ENCODE assay signal across 23 cellular contexts in the genomic region with DNA sequence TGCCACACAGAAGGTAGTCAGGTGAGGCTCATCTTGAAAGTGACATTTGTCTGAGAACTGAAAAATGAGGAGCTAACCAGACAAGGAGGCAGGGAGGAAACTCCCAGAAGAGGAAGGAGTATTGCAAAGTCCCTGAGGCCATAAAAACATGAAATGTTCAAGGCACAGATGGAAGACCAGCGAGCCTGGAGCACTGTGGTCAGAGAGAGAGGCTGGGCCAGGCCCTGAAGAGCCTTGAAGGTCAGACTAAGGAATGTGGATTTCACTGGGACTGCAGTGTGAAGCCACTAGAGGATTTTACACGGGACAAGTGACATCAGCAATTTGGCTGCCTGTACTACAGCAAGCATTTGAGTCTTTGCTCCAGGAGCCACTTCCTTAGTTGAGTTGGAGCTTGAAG. TPM values are rescaled to one million over a fixed set of nuclear protein-coding genes. Genes with fewer than 3 reads are reported as not detected.
A peak's percentile ranks its signal among the peaks of the same experiment; 100 is the strongest.
DNase-seq lines count a peak whose midpoint lies in the region; ATAC-seq, FAIRE-seq and TF ChIP-seq lines count a peak whose summit lies in the region.
"Had no signal": no experiment of that assay in that cellular context is flagged by ENCODE, and none has a peak within 500 bp of the region (broad histone marks: within the 10 kb centered on the region; RNA-seq: fewer than 3 reads in every experiment).

No MANE protein-coding gene starts in this region.

- H3K4me1 Mint-ChIP-seq in GM23338 (peaks cover 7% of the 10 kb centered on the region), astrocyte (ENCODE audit: low read depth, unreplicated experiment) (peaks cover 8% of the 10 kb centered on the region), neural crest cell (peaks cover 6% of the 10 kb centered on the region)
- H3K4me1 Mint-ChIP-seq: activated CD4-positive, alpha-beta T cell treated with anti-CD3 and anti-CD28 coated beads, Interleukin-2, amount 10 ng/mL, durations not matched to agents 24 days and 14 days had no signal

- H3K36me3 Mint-ChIP-seq in GM23338 (ENCODE audit: low read depth) = no peaks in the 10 kb centered on the region
- no peaks in the 10 kb centered on the region for H3K36me3 Mint-ChIP-seq in astrocyte (ENCODE audit: low read depth, unreplicated experiment)
- H3K36me3 Mint-ChIP-seq in neural crest cell (ENCODE audit: low read depth) = no peaks in the 10 kb centered on the region

- no peaks in the 10 kb centered on the region for H3K9me2 ChIP-seq in GM23338 (ENCODE audit: insufficient read depth)

- H3K9me3 Mint-ChIP-seq in GM23338 (no peaks in the 10 kb centered on the region), astrocyte (ENCODE audit: unreplicated experiment) (no peaks in the 10 kb centered on the region), neural crest cell (no peaks in the 10 kb centered on the region)

- H3K79me2 ChIP-seq in GM23338 (replicated peaks; ENCODE audit: insufficient read depth) (peaks cover 9% of the 10 kb centered on the region; the same call in 1 of the 2 replicates), astrocyte (ENCODE audit: insufficient read depth, low read length) (no peaks in the 10 kb centered on the region)

- no peaks in the 10 kb centered on the region for H3K36me3 ChIP-seq in GM23338 (ENCODE audit: insufficient read depth)
- no peaks in the 10 kb centered on the region for H3K36me3 ChIP-seq in astrocyte (ENCODE audit: insufficient read depth, low read length)
- H3K36me3 ChIP-seq: neutrophil, thoracic aorta had no signal

- H3K4me1 ChIP-seq in GM23338 (ENCODE audit: insufficient read depth) (peaks cover 14% of the 10 kb centered on the region; the same call in 1 of the 2 replicates), astrocyte (ENCODE audit: insufficient read depth, low read length) (peaks cover 4% of the 10 kb centered on the region)

- H3K4me3 Mint-ChIP-seq in GM23338 (peak overlapping the region; percentile 73; the same call in 1 of the 3 replicates), astrocyte (ENCODE audit: unreplicated experiment) (no peak overlapping the region), neural crest cell (peak overlapping the region; percentile 80)
- H3K4me3 Mint-ChIP-seq: activated CD4-positive, alpha-beta T cell treated with anti-CD3 and anti-CD28 coated beads, Interleukin-2, amount 10 ng/mL, durations not matched to agents 24 days and 14 days; HFFc6 had no signal

- H3K27ac Mint-ChIP-seq in GM23338 = no peak overlapping the region
- peak overlapping the region; percentile 20 for H3K27ac Mint-ChIP-seq in astrocyte (ENCODE audit: unreplicated experiment)
- H3K27ac Mint-ChIP-seq in neural crest cell (ENCODE audit: unreplicated experiment) = no peak overlapping the region
- H3K27ac Mint-ChIP-seq: activated CD4-positive, alpha-beta T cell treated with anti-CD3 and anti-CD28 coated beads, Interleukin-2, amount 10 ng/mL, durations not matched to agents 24 days and 14 days; activated T-cell treated with anti-CD3 and anti-CD28 coated beads, Interleukin-2, amount 50 U/mL, for 72 hours; HFFc6 had no signal

- no peak overlapping the region for H3K4me3 ChIP-seq in GM23338
- no peak overlapping the region for H3K4me3 ChIP-seq in astrocyte (ENCODE audit: insufficient read depth, low read depth, low read length)
- H3K4me3 ChIP-seq: thoracic aorta had no signal

- peaks cover 19% of the 10 kb centered on the region for H3K27me3 Mint-ChIP-seq in GM23338 (ENCODE audit: insufficient read depth, low read depth, poor library complexity)
- H3K27me3 Mint-ChIP-seq in astrocyte (ENCODE audit: low read depth, unreplicated experiment) = peaks cover 17% of the 10 kb centered on the region
- H3K27me3 Mint-ChIP-seq in neural crest cell (ENCODE audit: low read depth) = peaks cover 39% of the 10 kb centered on the region

- peaks cover 20% of the 10 kb centered on the region for H3K27me3 ChIP-seq in GM23338 (ENCODE audit: insufficient read depth)
- H3K27me3 ChIP-seq in astrocyte (ENCODE audit: insufficient read depth, low read length) = peaks cover 21% of the 10 kb centered on the region

- H3F3A ChIP-seq in GM23338 (replicated peaks; ENCODE audit: low read depth) = no peaks in the 10 kb centered on the region; the same call in 1 of the 2 replicates

- H2AFZ ChIP-seq in GM23338 = no peak overlapping the region
- H2AFZ ChIP-seq in astrocyte (ENCODE audit: low read depth, low read length) = no peak overlapping the region

- ATAC-seq in GM23338 (no peak), GM21529 (IDR thresholded peaks at IDR 0.05; ENCODE audit: unreplicated experiment) (no peak), GM18520 (IDR thresholded peaks at IDR 0.05; ENCODE audit: unreplicated experiment) (no peak)
- ATAC-seq: activated T-cell treated with anti-CD3 and anti-CD28 coated beads, Interleukin-2, amount 50 U/mL, for 72 hours; stimulated activated naive CD8-positive, alpha-beta T cell treated with anti-CD3 and anti-CD28 coated beads, Interleukin-15, Interleukin-2, amounts not matched to agents 100 U/mL and 50 U/mL, for 24 hours had no signal

- DNase-seq in GM23338 (ENCODE audit: low spot score) (no peak), astrocyte (ENCODE audit: low read depth) (no peak), neural crest cell (ENCODE audit: low read depth, low spot score) (no peak), NCI-H510A (lab: John Stamatoyannopoulos, UW) (no peak), SW 1271 (lab: John Stamatoyannopoulos, UW) (no peak)
- DNase-seq: activated CD4-positive, alpha-beta T cell treated with anti-CD3 and anti-CD28 coated beads, Interleukin-2, amount 10 ng/mL, durations not matched to agents 24 days and 14 days; activated naive CD4-positive, alpha-beta T cell treated with Interleukin-2 at 50 U/mL for 16 hours; activated T-cell treated with anti-CD3 and anti-CD28 coated beads, Interleukin-2, amount 50 U/mL, for 72 hours; amniotic stem cell; DMS79; effector memory CD4-positive, alpha-beta T cell; HFFc6; NCI-H2081 treated with DMSO at 0.1 percent for 48 hours; NCI-H345; OCI-M1; stimulated activated naive CD8-positive, alpha-beta T cell treated with anti-CD3 and anti-CD28 coated beads, Interleukin-15, Interleukin-2, amounts not matched to agents 100 U/mL and 50 U/mL, for 24 hours had no signal

- H3K4me2 ChIP-seq in GM23338 (no peak overlapping the region), astrocyte (ENCODE audit: low read length) (no peak overlapping the region)

- no peak for TF ChIP-seq CTCF in 22Rv1 (IDR thresholded peaks at IDR 0.05)
- no peak for TF ChIP-seq CTCF in GM23338 (conservative IDR thresholded peaks at IDR 0.05; ENCODE audit: low read depth in 2 of 2)
- no peak for TF ChIP-seq CTCF in astrocyte (IDR thresholded peaks at IDR 0.05; ENCODE audit: insufficient read depth, low read depth, low read length)
- TF ChIP-seq CTCF in neural crest cell (conservative IDR thresholded peaks at IDR 0.05) = no peak

- H3K27ac ChIP-seq in 22Rv1 (0 out of 2 replicates have a peak overlapping the region, but pooled peaks have one; percentile 17), GM23338 (ENCODE audit: low read depth) (no peak overlapping the region), astrocyte (ENCODE audit: low read depth, low read length) (no peak overlapping the region)
- H3K27ac ChIP-seq: neutrophil, thoracic aorta had no signal

- H4K20me1 ChIP-seq in GM23338 (replicated peaks; ENCODE audit: insufficient read depth) (0 out of 2 replicates have a peak, but pooled peaks cover 6% of the 10 kb centered on the region), astrocyte (ENCODE audit: insufficient read depth, low read length) (no peaks in the 10 kb centered on the region)

- H3K9ac ChIP-seq in astrocyte (ENCODE audit: low read length) = no peak overlapping the region

- H3K9me3 ChIP-seq in astrocyte (ENCODE audit: insufficient read depth, low read depth, low read length) = no peaks in the 10 kb centered on the region
- H3K9me3 ChIP-seq: neutrophil, thoracic aorta had no signal

- FAIRE-seq in astrocyte (lab: Jason Lieb, UNC) = no peak
- FAIRE-seq: colon, GM18507 had no signal

TF ChIP-seq in GM23338, 12 proteins besides CTCF, POLR2A, EP300 and RAD21:
- TF ChIP-seq, protein P1, sequence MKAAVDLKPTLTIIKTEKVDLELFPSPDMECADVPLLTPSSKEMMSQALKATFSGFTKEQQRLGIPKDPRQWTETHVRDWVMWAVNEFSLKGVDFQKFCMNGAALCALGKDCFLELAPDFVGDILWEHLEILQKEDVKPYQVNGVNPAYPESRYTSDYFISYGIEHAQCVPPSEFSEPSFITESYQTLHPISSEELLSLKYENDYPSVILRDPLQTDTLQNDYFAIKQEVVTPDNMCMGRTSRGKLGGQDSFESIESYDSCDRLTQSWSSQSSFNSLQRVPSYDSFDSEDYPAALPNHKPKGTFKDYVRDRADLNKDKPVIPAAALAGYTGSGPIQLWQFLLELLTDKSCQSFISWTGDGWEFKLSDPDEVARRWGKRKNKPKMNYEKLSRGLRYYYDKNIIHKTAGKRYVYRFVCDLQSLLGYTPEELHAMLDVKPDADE (IDR thresholded peaks at IDR 0.05) = no peak
- TF ChIP-seq JUNB (IDR thresholded peaks at IDR 0.05; ENCODE audit: unreplicated experiment) = no peak
- no peak for TF ChIP-seq CREB1 (CRISPR knock-in tag; IDR thresholded peaks at IDR 0.05; ENCODE audit: low read depth)

RNA-seq across cellular contexts. Expression of a gene that starts 21.1 kb away (rescaled TPM):
- 25.2 and 28.2 TPM in 2 replicates for total RNA-seq in GM23338 (2014; rRNA removed; shearing (Covaris generic))
- 11.9 and 12.3 TPM in 2 replicates for polyA plus RNA-seq in GM23338 (2016; fragmentation: Nextera tagmentation; extraction: Ambion mirVana)
- total RNA-seq in astrocyte (31.0 and 33.3 TPM in 2 replicates), neural crest cell (23.9 and 25.0 TPM in 2 replicates)
